Comparison of ENCODE assay signal across 1 cellular context in the genomic region with DNA sequence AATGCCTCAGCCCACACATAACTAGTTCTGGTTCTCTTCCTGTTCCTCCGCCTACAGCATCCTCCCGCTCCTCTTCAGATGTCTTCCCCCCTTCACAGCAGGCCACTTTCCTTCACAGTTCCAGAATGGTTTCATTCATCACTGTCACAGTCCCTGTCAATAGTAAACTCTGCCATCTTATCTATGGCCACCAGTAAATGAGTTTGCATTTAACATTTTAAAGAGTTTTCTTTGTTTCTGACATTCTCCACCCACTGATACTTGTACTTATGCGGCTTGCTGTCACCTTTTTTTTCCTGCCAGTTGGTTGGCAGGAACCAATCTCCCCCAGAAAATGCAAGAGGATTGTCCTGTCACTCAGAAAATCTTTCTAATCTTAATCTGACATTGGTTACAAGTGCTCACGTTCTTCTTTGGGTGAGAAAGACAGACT.
TF ChIP-seq lines count a peak whose summit lies in the region.

No MANE protein-coding gene starts in this region.

TF ChIP-seq in GM12878, 131 proteins besides CTCF, POLR2A, EP300 and RAD21 (continued from another document):
- no peak for TF ChIP-seq ZNF687 (IDR thresholded peaks at IDR 0.05)
- TF ChIP-seq ETV6 (conservative IDR thresholded peaks at IDR 0.05 in 1 of 2, IDR thresholded peaks at IDR 0.05 in 1 of 2; ENCODE audit: borderline replicate concordance in 1 of 2, low read depth in 1 of 2) = peak in 1 of 2 experiments; percentile 52; a peak in 1 of 4 replicates
- no peak for TF ChIP-seq GATAD2B (conservative IDR thresholded peaks at IDR 0.05; ENCODE audit: low read depth)
- TF ChIP-seq PKNOX1 (IDR thresholded peaks at IDR 0.05) = peak; percentile 74
